In the genomic region with DNA sequence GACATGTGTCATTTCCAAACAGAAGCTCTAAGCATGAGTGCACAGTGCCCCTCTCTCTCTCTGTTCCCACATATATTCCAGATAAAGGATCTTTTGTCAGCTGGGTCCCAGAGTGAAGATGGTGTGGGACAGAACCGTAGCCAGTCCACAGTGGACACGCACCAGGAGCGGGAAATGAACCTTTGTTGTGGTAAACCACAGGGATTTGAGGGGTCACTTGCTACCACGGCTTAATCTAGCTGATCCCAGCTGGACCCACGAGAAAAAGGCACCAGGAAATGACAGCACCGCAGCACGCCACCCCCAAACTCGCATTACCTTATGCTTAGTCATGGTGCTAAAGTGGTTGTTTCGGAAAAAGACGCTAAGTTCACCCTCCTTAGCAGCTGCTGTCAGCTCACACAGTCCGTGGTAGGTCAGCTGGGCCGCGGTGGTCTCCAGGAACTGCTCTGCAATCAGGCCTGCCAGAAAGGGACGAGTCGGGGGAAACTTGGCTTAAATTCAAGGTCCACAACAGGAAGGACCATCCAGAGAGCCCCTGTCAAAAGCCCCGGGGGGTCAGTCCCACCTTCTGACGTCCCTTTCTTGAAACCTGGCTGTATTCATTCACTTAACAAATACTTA, we compare ENCODE assay signal across 11 cellular contexts. TPM values are rescaled to one million over a fixed set of nuclear protein-coding genes. Genes with fewer than 3 reads are reported as not detected.
A peak's percentile ranks its signal among the peaks of the same experiment; 100 is the strongest.
DNase-seq lines count a peak whose midpoint lies in the region; ATAC-seq and TF ChIP-seq lines count a peak whose summit lies in the region.
"Had no signal": no experiment of that assay in that cellular context is flagged by ENCODE, and none has a peak within 500 bp of the region (broad histone marks: within the 10 kb centered on the region; RNA-seq: fewer than 3 reads in every experiment).

No MANE protein-coding gene starts in this region.

- no peaks in the 10 kb centered on the region for H3K9me3 ChIP-seq in fibroblast of lung (ENCODE audit: control insufficient read depth, insufficient read depth, low read depth, low read length)
- H3K9me3 ChIP-seq in skeletal muscle satellite cell (replicated peaks; ENCODE audit: low read length), result no peaks in the 10 kb centered on the region
- H3K9me3 ChIP-seq in BE2C, result no peaks in the 10 kb centered on the region
- H3K9me3 ChIP-seq in Peyer's patch, result no peaks in the 10 kb centered on the region

- TF ChIP-seq POLR2A in Peyer's patch (IDR thresholded peaks at IDR 0.05), result no peak

- H3K4me1 Mint-ChIP-seq in GM23338 (peaks cover 11% of the 10 kb centered on the region), T-cell (peaks cover 35 to 45% (median 43%) of the 10 kb centered on the region in 3 donors)

- POLR2A ChIA-PET in T-cell (lab: Charles Lee), result interaction anchor here in 1 of 2 donors (0.5 to 0.7 kb wide), 2 partner anchors 14 to 25 kb away, joined by 3 read pairs; no protein-coding TSS in a partner anchor

- no peak overlapping the region for H3K9ac ChIP-seq in fibroblast of lung (ENCODE audit: insufficient read depth, low read length)
- H3K9ac ChIP-seq in skeletal muscle satellite cell (ENCODE audit: low read depth, low read length), result peak overlapping the region; percentile 34

- H3K27me3 ChIP-seq in GM23338 (ENCODE audit: insufficient read depth), result no peaks in the 10 kb centered on the region
- H3K27me3 ChIP-seq in fibroblast of lung (ENCODE audit: control insufficient read depth, insufficient read depth, low read length), result no peaks in the 10 kb centered on the region
- no peaks in the 10 kb centered on the region for H3K27me3 ChIP-seq in skeletal muscle satellite cell (ENCODE audit: control insufficient read depth, insufficient read depth, low read length)
- H3K27me3 ChIP-seq in BE2C, result no peaks in the 10 kb centered on the region
- no peaks in the 10 kb centered on the region for H3K27me3 ChIP-seq in Peyer's patch

- H3K36me3 ChIP-seq in GM23338 (ENCODE audit: insufficient read depth) (no peaks in the 10 kb centered on the region), fibroblast of lung (ENCODE audit: control insufficient read depth, insufficient read depth, low read length) (peaks cover 5% of the 10 kb centered on the region), skeletal muscle satellite cell (ENCODE audit: insufficient read depth, low read length) (peaks cover 9% of the 10 kb centered on the region), BE2C (no peaks in the 10 kb centered on the region; the same call in none of the 2 replicates), Peyer's patch (peaks cover 0 to 65% (median 0%) of the 10 kb centered on the region in 3 donors)

- no peak overlapping the region for H2AFZ ChIP-seq in GM23338
- no peak overlapping the region for H2AFZ ChIP-seq in fibroblast of lung (ENCODE audit: low read length)

- TF ChIP-seq CTCF in GM23338 (conservative IDR thresholded peaks at IDR 0.05; ENCODE audit: low read depth in 2 of 2), result no peak
- no peak for TF ChIP-seq CTCF in fibroblast of lung (conservative IDR thresholded peaks at IDR 0.05 in 1 of 2, IDR thresholded peaks at IDR 0.05 in 1 of 2; ENCODE audit: low read depth in 1 of 2, low read length in 2 of 2)
- TF ChIP-seq CTCF in BE2C (IDR thresholded peaks at IDR 0.05; ENCODE audit: low read depth, low read length), result no peak
- no peak for TF ChIP-seq CTCF in Peyer's patch (IDR thresholded peaks at IDR 0.05)

- no peaks in the 10 kb centered on the region for H3K9me2 ChIP-seq in GM23338 (ENCODE audit: insufficient read depth)

- H3K4me2 ChIP-seq in GM23338 (no peak overlapping the region), fibroblast of lung (ENCODE audit: extremely low read depth, insufficient read depth, low read length) (no peak overlapping the region), skeletal muscle satellite cell (ENCODE audit: low read length) (peak overlapping the region; percentile 49)

- H3K36me3 Mint-ChIP-seq in GM23338 (ENCODE audit: low read depth) (peaks cover 5% of the 10 kb centered on the region; the same call in 2 of the 3 replicates), T-cell (peaks cover 27% of the 10 kb centered on the region)

- ATAC-seq in GM23338 (no peak), T-cell (replicated peaks in 1 of 4) (no peak)

- H3K9me3 Mint-ChIP-seq in GM23338, result no peaks in the 10 kb centered on the region
- H3K9me3 Mint-ChIP-seq in T-cell, result no peaks in the 10 kb centered on the region
- H3K9me3 Mint-ChIP-seq: nephron had no signal

- H3K4me1 ChIP-seq in GM23338 (ENCODE audit: insufficient read depth) (no peaks in the 10 kb centered on the region), fibroblast of lung (ENCODE audit: control insufficient read depth, extremely low read depth, insufficient read depth, low read length) (no peaks in the 10 kb centered on the region), skeletal muscle satellite cell (ENCODE audit: control insufficient read depth, insufficient read depth, low read length) (peaks cover 17% of the 10 kb centered on the region), BE2C (no peaks in the 10 kb centered on the region; the same call in 1 of the 2 replicates), Peyer's patch (peaks cover 0 to 21% (median 0%) of the 10 kb centered on the region in 4 donors)

- H3K27me3 Mint-ChIP-seq in GM23338 (ENCODE audit: insufficient read depth, low read depth, poor library complexity), result peaks cover 12% of the 10 kb centered on the region
- H3K27me3 Mint-ChIP-seq in T-cell, result no peaks in the 10 kb centered on the region

- H3K4me3 Mint-ChIP-seq in GM23338, result no peak overlapping the region
- H3K4me3 Mint-ChIP-seq in T-cell, result no peak overlapping the region
- H3K4me3 Mint-ChIP-seq: nephron had no signal

- H3K4me3 ChIP-seq in GM23338 (no peak overlapping the region), fibroblast of lung (replicated peaks in 1 of 4; ENCODE audit: control extremely low read depth in 1 of 4, insufficient read depth in 1 of 4, low read depth in 3 of 4, low read length in 4 of 4) (no peak overlapping the region), skeletal muscle satellite cell (ENCODE audit: low read length) (no peak overlapping the region), BE2C (ENCODE audit: low read depth, low read length) (no peak overlapping the region), Peyer's patch (no peak overlapping the region)

- no peaks in the 10 kb centered on the region for H3F3A ChIP-seq in GM23338 (replicated peaks; ENCODE audit: low read depth)

- DNase-seq in GM23338 (ENCODE audit: low spot score), result no peak
- DNase-seq in T-cell, result no peak
- DNase-seq in fibroblast of lung (ENCODE audit: low read depth in 2 of 2), result peak; percentile 59 to 93
- DNase-seq in NCI-H2227 (lab: John Stamatoyannopoulos, UW; ENCODE audit: unreplicated experiment), result no peak
- no peak for DNase-seq in BE2C
- no peak for DNase-seq in Peyer's patch
- DNase-seq: KG1, WERI-Rb-1 had no signal

- CTCF ChIA-PET in T-cell (lab: Charles Lee), result interaction anchor here in 1 of 2 donors (0.6 to 0.7 kb wide), 2 partner anchors 100 to 427 kb away, joined by 4 to 5 read pairs; no protein-coding TSS in a partner anchor

- no peak overlapping the region for H3K27ac Mint-ChIP-seq in GM23338
- peak overlapping the region; percentile 59 to 78 for H3K27ac Mint-ChIP-seq in T-cell
- H3K27ac Mint-ChIP-seq: nephron had no signal

- H4K20me1 ChIP-seq in GM23338 (replicated peaks; ENCODE audit: insufficient read depth) (no peaks in the 10 kb centered on the region), fibroblast of lung (ENCODE audit: control insufficient read depth, extremely low read depth, insufficient read depth, low read length) (no peaks in the 10 kb centered on the region)

- peak overlapping the region; percentile 63; the same call in 1 of the 2 replicates for H3K27ac ChIP-seq in GM23338 (ENCODE audit: low read depth)
- H3K27ac ChIP-seq in fibroblast of lung (ENCODE audit: insufficient read depth, low read length), result no peak overlapping the region
- no peak overlapping the region for H3K27ac ChIP-seq in Peyer's patch
- H3K27ac ChIP-seq: WERI-Rb-1 had no signal

- H3K79me2 ChIP-seq in GM23338 (replicated peaks; ENCODE audit: insufficient read depth) (no peaks in the 10 kb centered on the region), fibroblast of lung (ENCODE audit: control insufficient read depth, insufficient read depth, low read length) (no peaks in the 10 kb centered on the region)

RNA-seq across cellular contexts. Expression of a gene that starts 7.5 kb away (rescaled TPM):
- 9.7 and 10.3 TPM in 2 replicates for total RNA-seq in GM23338 (2014; rRNA removed; shearing (Covaris generic))
- polyA plus RNA-seq in GM23338 (2016; fragmentation: Nextera tagmentation; extraction: Ambion mirVana) (4.2 and 4.5 TPM in 2 replicates), fibroblast of lung (10.1 and 11.7 TPM in 2 replicates)
- total RNA-seq in T-cell (10 to 100 TPM; 15.3 to 26.8 (median 19.0) TPM), fibroblast of lung (9.2 and 17.3 TPM in 2 replicates), Peyer's patch (10 to 100 TPM; 37.1 to 76.4 (median 57.4) TPM)
- 10.4 and 14.0 TPM in 2 replicates for polyA plus RNA-seq in fibroblast of lung (2012)
- 38.7 and 54.7 TPM in 2 replicates for polyA minus RNA-seq in fibroblast of lung (ENCODE audit: low replicate concordance)
- 6.8 and 7.2 TPM in 2 replicates for total RNA-seq in skeletal muscle satellite cell (2012; rRNA removed)
- polyA plus RNA-seq in BE2C (2012; ENCODE audit: insufficient read depth, insufficient read length, low read depth), result 11.1 TPM

RNA-seq across cellular contexts. Expression of a gene that starts 9.1 kb away (rescaled TPM):
- total RNA-seq in GM23338 (2014; rRNA removed; shearing (Covaris generic)), result 23.7 and 33.2 TPM in 2 replicates
- 14.7 and 16.7 TPM in 2 replicates for polyA plus RNA-seq in GM23338 (2016; fragmentation: Nextera tagmentation; extraction: Ambion mirVana)
- total RNA-seq in T-cell, result 10 to 100 TPM; 15.3 to 31.3 (median 24.9) TPM
- 6.3 and 7.2 TPM in 2 replicates for total RNA-seq in fibroblast of lung
- polyA plus RNA-seq in fibroblast of lung, result 11.8 and 16.6 TPM in 2 replicates
- 5.9 and 8.2 TPM in 2 replicates for polyA plus RNA-seq in fibroblast of lung (2012)
- polyA minus RNA-seq in fibroblast of lung (ENCODE audit: low replicate concordance), result 9.5 and 11.0 TPM in 2 replicates
- total RNA-seq in skeletal muscle satellite cell (2012; rRNA removed), result 4.1 and 8.5 TPM in 2 replicates
- 19.6 TPM for polyA plus RNA-seq in BE2C (2012; ENCODE audit: insufficient read depth, insufficient read length, low read depth)
- total RNA-seq in Peyer's patch, result 10 to 100 TPM; 21.7 to 28.1 (median 25.1) TPM

RNA-seq across cellular contexts. Expression of a gene that starts 17.1 kb away (rescaled TPM):
- total RNA-seq in GM23338 (2014; rRNA removed; shearing (Covaris generic)), result 1.7 and 2.2 TPM in 2 replicates
- polyA plus RNA-seq in GM23338 (2016; fragmentation: Nextera tagmentation; extraction: Ambion mirVana) (1.0 and 1.4 TPM in 2 replicates), fibroblast of lung (0.03 and 0.07 TPM in 2 replicates)
- total RNA-seq in T-cell (under 1 TPM in 2 of 5 donors, not detected in 3; 0.15 to 0.16 TPM), fibroblast of lung (under 0.01 and 0.33 TPM in 2 replicates), Peyer's patch (1 to 10 TPM in 1 of 4 donors, under 1 TPM in 1, not detected in 2; 0.67 to 1.7 TPM)
- 0.53 and 0.71 TPM in 2 replicates for polyA plus RNA-seq in fibroblast of lung (2012)
- 0.75 TPM in 1 of 2 replicates, not detected in the other for polyA minus RNA-seq in fibroblast of lung (ENCODE audit: low replicate concordance)
- total RNA-seq in skeletal muscle satellite cell (2012; rRNA removed), result 0.76 TPM in 1 of 2 replicates, not detected in the other
- 1.2 TPM for polyA plus RNA-seq in BE2C (2012; ENCODE audit: insufficient read depth, insufficient read length, low read depth)
- total RNA-seq: glomerular endothelial cell had no signal

RNA-seq across cellular contexts. Expression of a gene that starts 24.5 kb away (rescaled TPM):
- total RNA-seq in GM23338 (2014; rRNA removed; shearing (Covaris generic)), result 120 and 122 TPM in 2 replicates
- polyA plus RNA-seq in GM23338 (2016; fragmentation: Nextera tagmentation; extraction: Ambion mirVana) (75.1 and 83.3 TPM in 2 replicates), fibroblast of lung (201 and 254 TPM in 2 replicates)
- total RNA-seq in T-cell (100 to 1,000 TPM in 4 of 5 donors, 10 to 100 TPM in 1; 74.3 to 153 (median 135) TPM), fibroblast of lung (138 and 190 TPM in 2 replicates), Peyer's patch (100 to 1,000 TPM in 3 of 4 donors, 10 to 100 TPM in 1; 48.7 to 212 (median 156) TPM)
- 132 and 153 TPM in 2 replicates for polyA plus RNA-seq in fibroblast of lung (2012)
- 215 and 258 TPM in 2 replicates for polyA minus RNA-seq in fibroblast of lung (ENCODE audit: low replicate concordance)
- total RNA-seq in skeletal muscle satellite cell (2012; rRNA removed), result 97.8 and 105 TPM in 2 replicates
- polyA plus RNA-seq in BE2C (2012; ENCODE audit: insufficient read depth, insufficient read length, low read depth), result 174 TPM

RNA-seq across cellular contexts. Expression of a gene that starts 37.2 kb away (rescaled TPM):
- total RNA-seq in GM23338 (2014; rRNA removed; shearing (Covaris generic)), result 1.2 and 2.4 TPM in 2 replicates
- polyA plus RNA-seq in GM23338 (2016; fragmentation: Nextera tagmentation; extraction: Ambion mirVana), result 0.59 and 0.91 TPM in 2 replicates
- 1 to 10 TPM in 3 of 5 donors, under 1 TPM in 2; 0.54 to 2.6 (median 2.2) TPM for total RNA-seq in T-cell
- total RNA-seq in fibroblast of lung, result under 0.01 and 0.33 TPM in 2 replicates
- polyA plus RNA-seq in fibroblast of lung, result 0.07 and 0.10 TPM in 2 replicates
- 0.17 TPM in 1 of 2 replicates, not detected in the other for polyA plus RNA-seq in fibroblast of lung (2012)
- polyA minus RNA-seq in fibroblast of lung (ENCODE audit: low replicate concordance), result not detected in 2 replicates
- under 0.01 and 0.25 TPM in 2 replicates for total RNA-seq in skeletal muscle satellite cell (2012; rRNA removed)
- polyA plus RNA-seq in BE2C (2012; ENCODE audit: insufficient read depth, insufficient read length, low read depth), result 0.26 TPM
- total RNA-seq in Peyer's patch, result 1 to 10 TPM in 2 of 4 donors, under 1 TPM in 1, not detected in 1; 0.70 to 8.4 (median 3.6) TPM
- total RNA-seq: glomerular endothelial cell had no signal

Comparison
In these comparisons a context has a peak if more than half of its experiments do, and no peak if none do; other contexts are left out.
1. DNase-seq: peak in fibroblast of lung (2 of 2); none in GM23338 (single experiment), T-cell (0 of 34), NCI-H2227 (single experiment), BE2C (single experiment) and Peyer's patch (0 of 3).